In genomic region chr1:7410156-7410555, GRCh38 we compare ENCODE assay signal across 15 cellular contexts.
"Had no signal": no experiment of that assay in that cellular context is flagged by ENCODE, and none has a peak within 500 bp of the region (broad histone marks: within the 10 kb centered on the region; RNA-seq: fewer than 3 reads in every experiment).

No MANE protein-coding gene starts in this region.

- H3K4me1 Mint-ChIP-seq: activated CD4-positive, alpha-beta T cell treated with anti-CD3 and anti-CD28 coated beads for 36 hours; memory B cell had no signal

- H3K36me3 ChIP-seq: left lung, pancreas had no signal

- H3K4me1 ChIP-seq: left lung, pancreas had no signal

- H3K27me3 ChIP-seq: left lung, pancreas had no signal

- H3K9me3 Mint-ChIP-seq: dendritic cell treated with granulocyte-macrophage colony-stimulating factor and Interleukin-4, amounts not matched to agents 40 ng/mL and 50 ng/mL, for 4 days; nephron had no signal

- H3K9me3 ChIP-seq: left lung, pancreas, SK-N-SH had no signal

- FAIRE-seq: pancreas had no signal

- H3K27ac Mint-ChIP-seq: activated CD4-positive, alpha-beta T cell treated with anti-CD3 and anti-CD28 coated beads for 36 hours; dendritic cell treated with granulocyte-macrophage colony-stimulating factor and Interleukin-4, amounts not matched to agents 40 ng/mL and 50 ng/mL, for 4 days; memory B cell; nephron had no signal

- DNase-seq: activated CD4-positive, alpha-beta T cell treated with anti-CD3 and anti-CD28 coated beads for 36 hours; activated naive CD4-positive, alpha-beta T cell; activated T-cell treated with anti-CD3 and anti-CD28 coated beads, Interleukin-2, amount 50 U/mL, for 48 hours; caudate nucleus; glutamatergic neuron; T-helper 1 cell had no signal

- H3K4me3 ChIP-seq: left lung, pancreas, skin epidermis had no signal

- H3K36me3 Mint-ChIP-seq: memory B cell had no signal

- H3K4me3 Mint-ChIP-seq: activated CD4-positive, alpha-beta T cell treated with anti-CD3 and anti-CD28 coated beads for 36 hours; dendritic cell treated with granulocyte-macrophage colony-stimulating factor and Interleukin-4, amounts not matched to agents 40 ng/mL and 50 ng/mL, for 4 days; memory B cell; nephron had no signal

- ATAC-seq: activated CD4-positive, alpha-beta T cell treated with anti-CD3 and anti-CD28 coated beads for 36 hours; pancreas; Right ventricle myocardium inferior had no signal

- H3K27ac ChIP-seq: left lung, pancreas, skin epidermis, VCaP had no signal

- H3K27me3 Mint-ChIP-seq: activated CD4-positive, alpha-beta T cell treated with anti-CD3 and anti-CD28 coated beads for 36 hours; dendritic cell treated with granulocyte-macrophage colony-stimulating factor and Interleukin-4, amounts not matched to agents 40 ng/mL and 50 ng/mL, for 4 days; memory B cell had no signal
